34 cellular contexts compared by ENCODE assay signal in the genomic region with DNA sequence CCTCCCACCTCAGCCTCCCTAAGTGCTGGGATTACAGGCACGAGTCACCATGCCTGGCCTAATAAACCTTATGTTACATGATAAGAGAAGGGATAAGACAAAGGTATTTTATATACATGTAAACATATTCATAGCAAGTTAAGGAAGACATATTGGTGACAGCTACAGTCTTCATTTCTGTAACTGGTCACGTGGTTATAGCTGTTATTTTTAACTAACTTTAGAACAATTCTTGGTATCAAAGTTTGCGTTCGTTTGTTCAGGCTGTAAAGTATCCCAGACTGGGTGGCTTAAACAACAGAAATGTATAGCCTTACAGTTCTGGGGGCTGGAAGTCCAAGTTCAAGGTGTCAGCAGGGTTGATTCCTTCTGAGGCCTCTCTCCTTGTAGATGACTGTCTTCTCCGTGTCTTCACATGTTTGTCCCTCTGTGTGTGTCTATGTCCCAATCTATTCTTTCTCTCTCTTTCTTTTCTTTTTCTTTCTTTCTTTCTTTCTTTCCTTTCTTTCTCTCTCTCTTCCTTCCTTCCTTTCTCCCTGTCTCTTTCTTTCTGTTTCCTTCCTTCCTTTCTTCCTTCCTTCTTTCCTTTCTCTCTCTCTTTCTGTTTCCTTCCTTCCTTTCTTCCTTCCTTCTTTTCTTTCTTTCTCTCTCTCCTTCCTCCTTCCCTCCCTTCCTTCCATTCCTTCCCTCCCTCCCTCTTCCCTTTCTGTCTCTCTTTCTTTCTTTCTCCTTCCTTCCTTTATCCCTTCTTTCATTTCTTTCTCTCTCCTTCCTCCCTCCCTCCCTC. TPM values are rescaled to one million over a fixed set of nuclear protein-coding genes. Genes with fewer than 3 reads are reported as not detected.
"Had no signal": no experiment of that assay in that cellular context is flagged by ENCODE, and none has a peak within 500 bp of the region (broad histone marks: within the 10 kb centered on the region; RNA-seq: fewer than 3 reads in every experiment).

No MANE protein-coding gene starts in this region.

- H3K4me1 ChIP-seq: colonic mucosa, gastrocnemius medialis, neural progenitor cell, parathyroid adenoma, stomach, tibial artery had no signal

- H3K36me3 Mint-ChIP-seq: neural progenitor cell, type B pancreatic cell had no signal

- H3K9ac ChIP-seq: neural progenitor cell, parathyroid adenoma had no signal

- H3K27ac Mint-ChIP-seq: dendritic cell treated with granulocyte-macrophage colony-stimulating factor and Interleukin-4, amounts not matched to agents 40 ng/mL and 50 ng/mL, for 4 days; endodermal cell; memory B cell; nephron; neural progenitor cell; progenitor cell of endocrine pancreas; type B pancreatic cell had no signal

- H3K9me3 ChIP-seq: colonic mucosa, gastrocnemius medialis, stomach, tibial artery had no signal

- H3K27me3 ChIP-seq: colonic mucosa, gastrocnemius medialis had no signal

- DNase-seq: colonic mucosa; effector CD8-positive, alpha-beta T cell; endodermal cell; foreskin fibroblast; gastrocnemius medialis; head of caudate nucleus; kidney; stimulated activated CD4-positive, alpha-beta T cell treated with anti-CD3 and anti-CD28 coated beads, Interleukin-12 subunit alpha, Interleukin-12 subunit beta, amount 100 ng/mL, for 4 hours; stimulated activated CD4-positive, alpha-beta T cell treated with anti-CD3 and anti-CD28 coated beads, Interleukin-1b, Interleukin-23, amount 100 ng/mL, for 48 hours; stimulated activated CD4-positive, alpha-beta T cell treated with anti-CD3 and anti-CD28 coated beads, Interleukin-4, amount 100 ng/mL, for 1 hour; stimulated activated CD8-positive, alpha-beta memory T cell treated with anti-CD3 and anti-CD28 coated beads, Interleukin-4, amount 100 ng/mL, for 48 hours; stimulated activated naive CD4-positive, alpha-beta T cell treated with Interleukin-2 at 50 U/mL for 16 hours; stomach; tibial artery had no signal

- H3K36me3 ChIP-seq: colonic mucosa, gastrocnemius medialis, neural progenitor cell, stomach, tibial artery had no signal

- ATAC-seq: esophagus mucosa, gastrocnemius medialis, left lobe of liver, sciatic nerve had no signal

- H3K79me2 ChIP-seq: parathyroid adenoma had no signal

- FAIRE-seq: kidney had no signal

- H2AFZ ChIP-seq: neural progenitor cell, parathyroid adenoma had no signal

- H3K4me3 Mint-ChIP-seq: dendritic cell treated with granulocyte-macrophage colony-stimulating factor and Interleukin-4, amounts not matched to agents 40 ng/mL and 50 ng/mL, for 4 days; endodermal cell; memory B cell; nephron; neural progenitor cell; type B pancreatic cell had no signal

- H3K4me3 ChIP-seq: colonic mucosa, gastrocnemius medialis, lung, neural progenitor cell, smooth muscle cell, stomach, tibial artery had no signal

- H3K9me3 Mint-ChIP-seq: dendritic cell treated with granulocyte-macrophage colony-stimulating factor and Interleukin-4, amounts not matched to agents 40 ng/mL and 50 ng/mL, for 4 days; type B pancreatic cell had no signal

- H3K4me2 ChIP-seq: neural progenitor cell, smooth muscle cell had no signal

- H3K27ac ChIP-seq: colonic mucosa, epithelial cell of prostate, gastrocnemius medialis, neural progenitor cell, parathyroid adenoma, stomach, tibial artery had no signal

- H3K4me1 Mint-ChIP-seq: endodermal cell, nephron, neural progenitor cell had no signal

RNA-seq across cellular contexts. Expression of a gene that starts 7.6 kb away (rescaled TPM):
- total RNA-seq: colonic mucosa, endodermal cell, esophagus mucosa, gastrocnemius medialis, glomerular endothelial cell, kidney, left lobe of liver, liver, lung, mononuclear cell, osteoblast, progenitor cell of endocrine pancreas, sciatic nerve, smooth muscle cell, stomach, subcutaneous adipose tissue, temporal lobe, urinary bladder had no signal
- polyA plus RNA-seq: liver, lung, smooth muscle cell, stomach, urinary bladder had no signal

RNA-seq across cellular contexts. Expression of a gene that starts 30.5 kb away (rescaled TPM):
- total RNA-seq: colonic mucosa, endodermal cell, esophagus mucosa, gastrocnemius medialis, glomerular endothelial cell, kidney, left lobe of liver, liver, lung, mononuclear cell, osteoblast, progenitor cell of endocrine pancreas, sciatic nerve, smooth muscle cell, stomach, subcutaneous adipose tissue, temporal lobe, urinary bladder had no signal
- polyA plus RNA-seq: liver, lung, smooth muscle cell, stomach, urinary bladder had no signal
